ENCODE assay signal across 9 cellular contexts in the genomic region with DNA sequence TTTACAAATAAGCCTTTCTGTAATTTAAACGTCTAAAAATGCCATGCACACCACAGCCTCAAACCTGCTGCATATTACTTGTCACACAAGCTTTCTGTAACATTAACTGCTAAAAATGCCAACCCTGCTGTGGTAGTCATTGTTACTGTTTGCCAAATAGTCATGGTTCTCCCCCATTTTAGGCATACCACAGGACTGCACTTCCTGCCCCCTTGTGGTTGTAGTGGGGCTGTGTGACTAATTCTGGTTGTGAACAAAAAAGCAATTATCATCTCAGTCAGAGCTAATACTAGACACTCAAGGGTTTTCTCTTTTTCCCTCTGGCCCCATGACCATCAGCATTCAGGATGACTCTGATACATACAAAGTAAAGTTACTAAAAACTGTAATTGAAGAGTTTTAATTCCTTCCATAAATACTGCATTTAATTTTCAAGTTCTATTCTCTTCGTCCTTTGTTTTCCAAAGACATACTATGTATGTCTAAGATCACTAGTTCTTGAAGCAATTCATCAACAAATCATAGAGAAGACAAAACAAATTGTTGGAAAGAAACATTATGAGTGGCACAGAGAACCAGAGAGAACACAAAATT. TPM values are rescaled to one million over a fixed set of nuclear protein-coding genes. Genes with fewer than 3 reads are reported as not detected.
DNase-seq lines count a peak whose midpoint lies in the region; ATAC-seq and TF ChIP-seq lines count a peak whose summit lies in the region.
"Had no signal": no experiment of that assay in that cellular context is flagged by ENCODE, and none has a peak within 500 bp of the region (broad histone marks: within the 10 kb centered on the region; RNA-seq: fewer than 3 reads in every experiment).

No MANE protein-coding gene starts in this region.

- H2BK12ac ChIP-seq in mesenchymal stem cell (ENCODE audit: low read length in 2 of 2) = no peak overlapping the region

- 32% methylated on average over 2 of the region's 2 CpGs for WGBS in mesenchymal stem cell

- peaks cover 13% of the 10 kb centered on the region for H3K27me3 ChIP-seq in cardiac muscle cell
- H3K27me3 ChIP-seq in mesenchymal stem cell (ENCODE audit: control insufficient read depth in 1 of 2, insufficient read depth in 1 of 2, low read length in 2 of 2) = peaks cover 0 to 12% of the 10 kb centered on the region in 2 experiments

- no peak overlapping the region for H3K4me2 ChIP-seq in mesenchymal stem cell (ENCODE audit: low read length, poor library complexity, severe bottlenecking)

- no peak overlapping the region for H2AFZ ChIP-seq in mesenchymal stem cell (ENCODE audit: low read depth, low read length)

- H3K4me1 ChIP-seq in cardiac muscle cell (ENCODE audit: low read depth) (no peaks in the 10 kb centered on the region), HEK293 (ENCODE audit: control insufficient read depth, insufficient read depth, low read length) (no peaks in the 10 kb centered on the region), mesenchymal stem cell (ENCODE audit: control insufficient read depth, insufficient read depth, low read depth, low read length) (peaks cover 6% of the 10 kb centered on the region)

- H3K27me3 Mint-ChIP-seq in brain = peaks cover 38% of the 10 kb centered on the region

- CTCF ChIA-PET in HEK293 (lab: Yijun Ruan, JAX) = interaction anchor here (0.6 to 4.6 kb wide), 16 partner anchors 11 to 480 kb away, joined by 3 to 61 read pairs (median 4); no protein-coding TSS in a partner anchor

- no peaks in the 10 kb centered on the region for H3K79me1 ChIP-seq in mesenchymal stem cell (replicated peaks; ENCODE audit: low read length, poor library complexity, severe bottlenecking)

- H3K4me3 ChIP-seq in cardiac muscle cell (no peak overlapping the region), HEK293 (ENCODE audit: low read depth, low read length) (no peak overlapping the region), mesenchymal stem cell (ENCODE audit: insufficient read depth in 1 of 2, low read depth in 1 of 2, low read length in 2 of 2) (no peak overlapping the region)

- no peak overlapping the region for H3K18ac ChIP-seq in mesenchymal stem cell (ENCODE audit: low read depth in 1 of 2, low read length in 2 of 2)

- H3K36me3 ChIP-seq in cardiac muscle cell = no peaks in the 10 kb centered on the region
- no peaks in the 10 kb centered on the region for H3K36me3 ChIP-seq in HEK293 (ENCODE audit: control insufficient read depth in 2 of 2, insufficient read depth in 1 of 2, low read length in 2 of 2)
- H3K36me3 ChIP-seq in mesenchymal stem cell (ENCODE audit: control insufficient read depth in 1 of 2, insufficient read depth in 2 of 2, low read depth in 1 of 2, low read length in 2 of 2) = no peaks in the 10 kb centered on the region

- peak; percentile 34 to 70 for DNase-seq in cardiac muscle cell (ENCODE audit: low read depth in 1 of 2, low spot score in 1 of 2)
- no peak for DNase-seq in left ventricle myocardium superior
- DNase-seq in NCI-H1694 treated with DMSO at 0.1 percent for 48 hours (lab: John Stamatoyannopoulos, UW) = peak; percentile 73
- DNase-seq in mesenchymal stem cell = peak; percentile 3
- no peak for DNase-seq in left colon

- no peak overlapping the region for H2BK5ac ChIP-seq in mesenchymal stem cell (ENCODE audit: low read depth, low read length, poor library complexity, severe bottlenecking)

- no peak overlapping the region for H4K91ac ChIP-seq in mesenchymal stem cell (ENCODE audit: low read length)

- no peaks in the 10 kb centered on the region for H3K9me3 Mint-ChIP-seq in brain

- no peaks in the 10 kb centered on the region for H3K36me3 Mint-ChIP-seq in brain

- peak overlapping the region; percentile 47 for H3K9ac ChIP-seq in mesenchymal stem cell (ENCODE audit: low read length)

- POLR2A ChIA-PET in HEK293 (lab: Yijun Ruan, JAX) = no interaction called here

- no peak overlapping the region for H3K23ac ChIP-seq in mesenchymal stem cell (ENCODE audit: low read length in 2 of 2)

- H2BK15ac ChIP-seq in mesenchymal stem cell (ENCODE audit: low read depth, poor library complexity, severe bottlenecking) = no peak overlapping the region

- H4K8ac ChIP-seq in mesenchymal stem cell (ENCODE audit: low read length) = no peak overlapping the region

- no peak overlapping the region for H3K27ac Mint-ChIP-seq in brain

- H3K9me3 ChIP-seq in cardiac muscle cell (ENCODE audit: low read depth) (no peaks in the 10 kb centered on the region), HEK293 (ENCODE audit: control insufficient read depth, insufficient read depth, low read depth, low read length) (no peaks in the 10 kb centered on the region), mesenchymal stem cell (ENCODE audit: control insufficient read depth, low read length) (no peaks in the 10 kb centered on the region)

- no peak overlapping the region for H3K4ac ChIP-seq in mesenchymal stem cell (ENCODE audit: low read depth in 1 of 2, low read length in 2 of 2)

- no peak for ATAC-seq in left ventricle myocardium superior
- ATAC-seq in GM21515 (IDR thresholded peaks at IDR 0.05; ENCODE audit: unreplicated experiment) = no peak
- ATAC-seq in left colon = no peak

- H3K27ac ChIP-seq in cardiac muscle cell (no peak overlapping the region), HEK293 (ENCODE audit: extremely low read depth, low read depth, low read length) (no peak overlapping the region), mesenchymal stem cell (ENCODE audit: low read length, poor library complexity, severe bottlenecking) (no peak overlapping the region)

- H2BK120ac ChIP-seq in mesenchymal stem cell (ENCODE audit: low read depth, low read length) = no peak overlapping the region

- peaks cover 6% of the 10 kb centered on the region for H3K4me1 Mint-ChIP-seq in brain

- peak; percentile 89 for TF ChIP-seq CTCF in cardiac muscle cell (IDR thresholded peaks at IDR 0.05; ENCODE audit: low read depth, low read length)
- TF ChIP-seq CTCF in HEK293 (tag by site-specific recombination; IDR thresholded peaks at IDR 0.05) = 0 out of 2 replicates have a peak, but pooled peaks have one; percentile 21
- peak; percentile 63 to 82 for TF ChIP-seq CTCF in brain (conservative IDR thresholded peaks at IDR 0.05)

- no peak overlapping the region for H3K4me3 Mint-ChIP-seq in brain

- no peak overlapping the region for H2AK5ac ChIP-seq in mesenchymal stem cell (ENCODE audit: low read length, severe bottlenecking)

- no peak overlapping the region for H3K14ac ChIP-seq in mesenchymal stem cell (ENCODE audit: low read length in 2 of 2)

- intact Hi-C loops in left ventricle myocardium superior (cut with micrococcal nuclease) = no loop called here
- intact Hi-C loops in left colon (cut with DNase I, micrococcal nuclease) = no loop called here

TF ChIP-seq in HEK293, 187 proteins besides CTCF, POLR2A, EP300 and RAD21:
- TF ChIP-seq ZNF2 (tag by site-specific recombination; IDR thresholded peaks at IDR 0.05) (0 out of 2 replicates have a peak, but pooled peaks have one; percentile 48), HOXA7 (CRISPR knock-in tag; IDR thresholded peaks at IDR 0.05; ENCODE audit: borderline replicate concordance) (no peak), ZNF660 (tag by site-specific recombination; IDR thresholded peaks at IDR 0.05) (0 out of 2 replicates have a peak, but pooled peaks have one; percentile 31), ZNF654 (tag by site-specific recombination; IDR thresholded peaks at IDR 0.05; ENCODE audit: low read depth) (peak; percentile 45)
TF ChIP-seq in HEK293: peak in this region for 3.

RNA-seq across cellular contexts. Expression of a gene that starts 5.7 kb away (rescaled TPM):
- total RNA-seq in cardiac muscle cell = 0.42 TPM in 1 of 2 replicates, not detected in the other
- polyA plus RNA-seq in cardiac muscle cell = 0.10 TPM in 1 of 2 replicates, not detected in the other
- not detected for total RNA-seq in left ventricle myocardium superior
- 0.83 TPM for polyA plus RNA-seq in brain (ENCODE audit: insufficient read depth, low read depth, low replicate concordance)
- polyA plus RNA-seq in mesenchymal stem cell (2013, experiment 1 of 2) = not detected
- not detected for polyA plus RNA-seq in mesenchymal stem cell (2013, experiment 2 of 2)
- not detected for total RNA-seq in left colon
- total RNA-seq: subcutaneous adipose tissue had no signal

Comparison
In these comparisons a context has a peak if more than half of its experiments do, and no peak if none do; other contexts are left out.
1. DNase-seq: peak in cardiac muscle cell (2 of 2), NCI-H1694 treated with DMSO at 0.1 percent for 48 hours (single experiment) and mesenchymal stem cell (single experiment); none in left ventricle myocardium superior (single experiment) and left colon (0 of 2).
2. CTCF ChIP-seq: peak in every context shown above with its lines; median percentile 89 in cardiac muscle cell; 72 in brain; 21 in HEK293.